Comparison of ENCODE assay signal across 1 cellular context in genomic region chr14:64675246-64675645, GRCh38.
TF ChIP-seq lines count a peak whose summit lies in the region.

No MANE protein-coding gene starts in this region.

TF ChIP-seq in H1, 55 proteins besides CTCF, POLR2A, EP300 and RAD21:
- TF ChIP-seq TEAD4 (IDR thresholded peaks at IDR 0.05; ENCODE audit: low read depth, low read length) (no peak), FOSL1 (IDR thresholded peaks at IDR 0.05; ENCODE audit: insufficient read depth, low read depth, low read length) (no peak), NRF1 (IDR thresholded peaks at IDR 0.05; ENCODE audit: low read depth, low read length) (no peak), TAF1 (IDR thresholded peaks at IDR 0.05; ENCODE audit: low read depth, low read length) (no peak), ATF3 (IDR thresholded peaks at IDR 0.05; ENCODE audit: insufficient read depth, low read depth, low read length) (no peak), CREB1 (IDR thresholded peaks at IDR 0.05) (no peak), SAP30 (IDR thresholded peaks at IDR 0.05; ENCODE audit: insufficient read depth, insufficient replicate concordance, low read length) (no peak), BACH1 (IDR thresholded peaks at IDR 0.05; ENCODE audit: low read length) (no peak), GTF2F1 (IDR thresholded peaks at IDR 0.05; ENCODE audit: borderline replicate concordance, low read depth, low read length) (no peak)
- TF ChIP-seq, protein P1, sequence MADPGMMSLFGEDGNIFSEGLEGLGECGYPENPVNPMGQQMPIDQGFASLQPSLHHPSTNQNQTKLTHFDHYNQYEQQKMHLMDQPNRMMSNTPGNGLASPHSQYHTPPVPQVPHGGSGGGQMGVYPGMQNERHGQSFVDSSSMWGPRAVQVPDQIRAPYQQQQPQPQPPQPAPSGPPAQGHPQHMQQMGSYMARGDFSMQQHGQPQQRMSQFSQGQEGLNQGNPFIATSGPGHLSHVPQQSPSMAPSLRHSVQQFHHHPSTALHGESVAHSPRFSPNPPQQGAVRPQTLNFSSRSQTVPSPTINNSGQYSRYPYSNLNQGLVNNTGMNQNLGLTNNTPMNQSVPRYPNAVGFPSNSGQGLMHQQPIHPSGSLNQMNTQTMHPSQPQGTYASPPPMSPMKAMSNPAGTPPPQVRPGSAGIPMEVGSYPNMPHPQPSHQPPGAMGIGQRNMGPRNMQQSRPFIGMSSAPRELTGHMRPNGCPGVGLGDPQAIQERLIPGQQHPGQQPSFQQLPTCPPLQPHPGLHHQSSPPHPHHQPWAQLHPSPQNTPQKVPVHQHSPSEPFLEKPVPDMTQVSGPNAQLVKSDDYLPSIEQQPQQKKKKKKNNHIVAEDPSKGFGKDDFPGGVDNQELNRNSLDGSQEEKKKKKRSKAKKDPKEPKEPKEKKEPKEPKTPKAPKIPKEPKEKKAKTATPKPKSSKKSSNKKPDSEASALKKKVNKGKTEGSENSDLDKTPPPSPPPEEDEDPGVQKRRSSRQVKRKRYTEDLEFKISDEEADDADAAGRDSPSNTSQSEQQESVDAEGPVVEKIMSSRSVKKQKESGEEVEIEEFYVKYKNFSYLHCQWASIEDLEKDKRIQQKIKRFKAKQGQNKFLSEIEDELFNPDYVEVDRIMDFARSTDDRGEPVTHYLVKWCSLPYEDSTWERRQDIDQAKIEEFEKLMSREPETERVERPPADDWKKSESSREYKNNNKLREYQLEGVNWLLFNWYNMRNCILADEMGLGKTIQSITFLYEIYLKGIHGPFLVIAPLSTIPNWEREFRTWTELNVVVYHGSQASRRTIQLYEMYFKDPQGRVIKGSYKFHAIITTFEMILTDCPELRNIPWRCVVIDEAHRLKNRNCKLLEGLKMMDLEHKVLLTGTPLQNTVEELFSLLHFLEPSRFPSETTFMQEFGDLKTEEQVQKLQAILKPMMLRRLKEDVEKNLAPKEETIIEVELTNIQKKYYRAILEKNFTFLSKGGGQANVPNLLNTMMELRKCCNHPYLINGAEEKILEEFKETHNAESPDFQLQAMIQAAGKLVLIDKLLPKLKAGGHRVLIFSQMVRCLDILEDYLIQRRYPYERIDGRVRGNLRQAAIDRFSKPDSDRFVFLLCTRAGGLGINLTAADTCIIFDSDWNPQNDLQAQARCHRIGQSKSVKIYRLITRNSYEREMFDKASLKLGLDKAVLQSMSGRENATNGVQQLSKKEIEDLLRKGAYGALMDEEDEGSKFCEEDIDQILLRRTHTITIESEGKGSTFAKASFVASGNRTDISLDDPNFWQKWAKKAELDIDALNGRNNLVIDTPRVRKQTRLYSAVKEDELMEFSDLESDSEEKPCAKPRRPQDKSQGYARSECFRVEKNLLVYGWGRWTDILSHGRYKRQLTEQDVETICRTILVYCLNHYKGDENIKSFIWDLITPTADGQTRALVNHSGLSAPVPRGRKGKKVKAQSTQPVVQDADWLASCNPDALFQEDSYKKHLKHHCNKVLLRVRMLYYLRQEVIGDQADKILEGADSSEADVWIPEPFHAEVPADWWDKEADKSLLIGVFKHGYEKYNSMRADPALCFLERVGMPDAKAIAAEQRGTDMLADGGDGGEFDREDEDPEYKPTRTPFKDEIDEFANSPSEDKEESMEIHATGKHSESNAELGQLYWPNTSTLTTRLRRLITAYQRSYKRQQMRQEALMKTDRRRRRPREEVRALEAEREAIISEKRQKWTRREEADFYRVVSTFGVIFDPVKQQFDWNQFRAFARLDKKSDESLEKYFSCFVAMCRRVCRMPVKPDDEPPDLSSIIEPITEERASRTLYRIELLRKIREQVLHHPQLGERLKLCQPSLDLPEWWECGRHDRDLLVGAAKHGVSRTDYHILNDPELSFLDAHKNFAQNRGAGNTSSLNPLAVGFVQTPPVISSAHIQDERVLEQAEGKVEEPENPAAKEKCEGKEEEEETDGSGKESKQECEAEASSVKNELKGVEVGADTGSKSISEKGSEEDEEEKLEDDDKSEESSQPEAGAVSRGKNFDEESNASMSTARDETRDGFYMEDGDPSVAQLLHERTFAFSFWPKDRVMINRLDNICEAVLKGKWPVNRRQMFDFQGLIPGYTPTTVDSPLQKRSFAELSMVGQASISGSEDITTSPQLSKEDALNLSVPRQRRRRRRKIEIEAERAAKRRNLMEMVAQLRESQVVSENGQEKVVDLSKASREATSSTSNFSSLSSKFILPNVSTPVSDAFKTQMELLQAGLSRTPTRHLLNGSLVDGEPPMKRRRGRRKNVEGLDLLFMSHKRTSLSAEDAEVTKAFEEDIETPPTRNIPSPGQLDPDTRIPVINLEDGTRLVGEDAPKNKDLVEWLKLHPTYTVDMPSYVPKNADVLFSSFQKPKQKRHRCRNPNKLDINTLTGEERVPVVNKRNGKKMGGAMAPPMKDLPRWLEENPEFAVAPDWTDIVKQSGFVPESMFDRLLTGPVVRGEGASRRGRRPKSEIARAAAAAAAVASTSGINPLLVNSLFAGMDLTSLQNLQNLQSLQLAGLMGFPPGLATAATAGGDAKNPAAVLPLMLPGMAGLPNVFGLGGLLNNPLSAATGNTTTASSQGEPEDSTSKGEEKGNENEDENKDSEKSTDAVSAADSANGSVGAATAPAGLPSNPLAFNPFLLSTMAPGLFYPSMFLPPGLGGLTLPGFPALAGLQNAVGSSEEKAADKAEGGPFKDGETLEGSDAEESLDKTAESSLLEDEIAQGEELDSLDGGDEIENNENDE (IDR thresholded peaks at IDR 0.05; ENCODE audit: insufficient replicate concordance, low read length): no peak
